ENCODE assay signal across 8 cellular contexts in genomic region chr5:163460562-163461176, GRCh38. TPM values are rescaled to one million over a fixed set of nuclear protein-coding genes. Genes with fewer than 3 reads are reported as not detected.
A peak's percentile ranks its signal among the peaks of the same experiment; 100 is the strongest.
DNase-seq lines count a peak whose midpoint lies in the region; ATAC-seq and TF ChIP-seq lines count a peak whose summit lies in the region.

TSS of gene HMMR (plus strand) at chr5:163460632. CDS start at chr5:163460693, 61 bp downstream.

- peaks cover 5% of the 10 kb centered on the region for H3K79me2 ChIP-seq in mesendoderm (ENCODE audit: control insufficient read depth, insufficient read depth, low read length)

- H3K27ac Mint-ChIP-seq in brain = peak within 1 kb of the TSS; percentile 86 to 100 (median 100)

- peak within 1 kb of the TSS; percentile 79 for H2BK5ac ChIP-seq in mesendoderm (ENCODE audit: low read length)

- peak; percentile 2 for ATAC-seq in GM18498 (IDR thresholded peaks at IDR 0.05; ENCODE audit: unreplicated experiment)
- ATAC-seq in HG03442 (IDR thresholded peaks at IDR 0.05; ENCODE audit: unreplicated experiment) = no peak
- no peak for ATAC-seq in GM21737 (IDR thresholded peaks at IDR 0.05; ENCODE audit: unreplicated experiment)

- H4K20me1 ChIP-seq in BLaER1 treated with 17β-estradiol and CSF1 and Interleukin-3, amounts not matched to agents 10 nM and 100 nM = 0 out of 22 replicates have a peak, but pooled peaks cover 0 to 4% (median 0%) of the 10 kb centered on the region in 11 experiments

- H3K27me3 ChIP-seq in BLaER1 treated with 17β-estradiol and CSF1 and Interleukin-3, amounts not matched to agents 10 nM and 100 nM = no peaks in the 10 kb centered on the region
- H3K27me3 ChIP-seq in mesendoderm (ENCODE audit: insufficient read depth, low read length, poor library complexity) = no peaks in the 10 kb centered on the region

- H3K27me3 Mint-ChIP-seq in brain = peaks cover 12% of the 10 kb centered on the region

- H3K4me3 ChIP-seq in BLaER1 treated with 17β-estradiol and CSF1 and Interleukin-3, amounts not matched to agents 10 nM and 100 nM = peak within 1 kb of the TSS; percentile 67 to 88 (median 76)
- H3K4me3 ChIP-seq in mesendoderm (ENCODE audit: low read length) = peak within 1 kb of the TSS; percentile 94

- peaks cover 0 to 4% (median 0%) of the 10 kb centered on the region in 5 experiments for H3K9me3 Mint-ChIP-seq in brain

- no peaks in the 10 kb centered on the region for H3K9me3 ChIP-seq in BLaER1 treated with 17β-estradiol and CSF1 and Interleukin-3, amounts not matched to agents 10 nM and 100 nM (replicated peaks in 1 of 11)

- no peak within 1 kb of the TSS for H2BK120ac ChIP-seq in mesendoderm (ENCODE audit: low read depth, low read length)

- peak within 1 kb of the TSS; percentile 89 to 99 (median 96) for H3K27ac ChIP-seq in BLaER1 treated with 17β-estradiol and CSF1 and Interleukin-3, amounts not matched to agents 10 nM and 100 nM
- H3K27ac ChIP-seq in mesendoderm (ENCODE audit: low read depth, low read length) = peak within 1 kb of the TSS; percentile 97

- peaks cover 21 to 36% (median 28%) of the 10 kb centered on the region in 10 experiments for H3K4me1 ChIP-seq in BLaER1 treated with 17β-estradiol and CSF1 and Interleukin-3, amounts not matched to agents 10 nM and 100 nM
- no peaks in the 10 kb centered on the region for H3K4me1 ChIP-seq in mesendoderm (ENCODE audit: control insufficient read depth, low read depth, low read length)

- H3K56ac ChIP-seq in mesendoderm (ENCODE audit: low read length) = peak within 1 kb of the TSS; percentile 98

- H4K5ac ChIP-seq in mesendoderm (ENCODE audit: low read length) = peak within 1 kb of the TSS; percentile 88

- peak within 1 kb of the TSS; percentile 88 to 98 (median 94) for H3K9ac ChIP-seq in BLaER1 treated with 17β-estradiol and CSF1 and Interleukin-3, amounts not matched to agents 10 nM and 100 nM
- peak within 1 kb of the TSS; percentile 98 for H3K9ac ChIP-seq in mesendoderm (ENCODE audit: low read length)

- peaks cover 2% of the 10 kb centered on the region for H3K79me1 ChIP-seq in mesendoderm (ENCODE audit: low read length)

- TF ChIP-seq CTCF in brain (conservative IDR thresholded peaks at IDR 0.05) = no peak

- peaks cover 5 to 35% (median 29%) of the 10 kb centered on the region in 11 experiments for H3K36me3 ChIP-seq in BLaER1 treated with 17β-estradiol and CSF1 and Interleukin-3, amounts not matched to agents 10 nM and 100 nM
- no peaks in the 10 kb centered on the region for H3K36me3 ChIP-seq in mesendoderm (ENCODE audit: control insufficient read depth, insufficient read depth, low read length)

- H3K36me3 Mint-ChIP-seq in brain = peaks cover 21% of the 10 kb centered on the region

- peak within 1 kb of the TSS; percentile 88 to 99 (median 95) for H3K4me2 ChIP-seq in BLaER1 treated with 17β-estradiol and CSF1 and Interleukin-3, amounts not matched to agents 10 nM and 100 nM
- peak within 1 kb of the TSS; percentile 96 for H3K4me2 ChIP-seq in mesendoderm (ENCODE audit: low read length)

- H3K23ac ChIP-seq in mesendoderm (ENCODE audit: low read length) = no peak within 1 kb of the TSS

- H4K8ac ChIP-seq in mesendoderm (ENCODE audit: low read depth, low read length) = no peak within 1 kb of the TSS

- no peak within 1 kb of the TSS for H2BK15ac ChIP-seq in mesendoderm (replicated peaks; ENCODE audit: low read depth)

- H3K4ac ChIP-seq in mesendoderm (ENCODE audit: low read depth, low read length) = peak within 1 kb of the TSS; percentile 92

- WGBS in mesendoderm (ENCODE audit: extremely low coverage, insufficient coverage, low lambda C conversion rate) = no CpG with 5 or more reads among the region's 23 CpGs

- H3K4me1 Mint-ChIP-seq in brain = peaks cover 56% of the 10 kb centered on the region

- peak within 1 kb of the TSS; percentile 90 to 97 (median 93) for H3K4me3 Mint-ChIP-seq in brain

- peak within 1 kb of the TSS; percentile 87 for H3K18ac ChIP-seq in mesendoderm (ENCODE audit: low read length)

- DNase-seq in NCI-H526 (lab: John Stamatoyannopoulos, UW) = peak; percentile 50 to 52
- DNase-seq in mesendoderm = peak; percentile 86
- DNase-seq in GM19240 (ENCODE audit: insufficient read length, low spot score) = no peak

- H2AK5ac ChIP-seq in mesendoderm (ENCODE audit: low read length) = peak within 1 kb of the TSS; percentile 6

RNA-seq across cellular contexts. Expression of gene HMMR, which starts in this region (rescaled TPM):
- 7.5 TPM for polyA plus RNA-seq in brain (ENCODE audit: insufficient read depth, low read depth, low replicate concordance)
- polyA plus RNA-seq in mesendoderm (2013, experiment 1 of 2) = 58.8 TPM
- polyA plus RNA-seq in mesendoderm (2013, experiment 2 of 2) = 57.7 TPM
